ENCODE assay signal across 9 cellular contexts in genomic region chr1:11550664-11551283, GRCh38.
DNase-seq lines count a peak whose midpoint lies in the region; ATAC-seq lines count a peak whose summit lies in the region.
"Had no signal": no experiment of that assay in that cellular context is flagged by ENCODE, and none has a peak within 500 bp of the region (broad histone marks: within the 10 kb centered on the region; RNA-seq: fewer than 3 reads in every experiment).

No MANE protein-coding gene starts in this region.

- H3K9me3 Mint-ChIP-seq in activated CD8-positive, alpha-beta memory T cell treated with anti-CD3 and anti-CD28 coated beads, Interleukin-2, amount 10 ng/mL, durations not matched to agents 7 days and 5 days (ENCODE audit: low read depth): no peaks in the 10 kb centered on the region

- ATAC-seq in activated CD8-positive, alpha-beta memory T cell treated with anti-CD3 and anti-CD28 coated beads, Interleukin-2, amount 10 ng/mL, durations not matched to agents 7 days and 5 days: peak; percentile 42
- no peak for ATAC-seq in HG03354 (IDR thresholded peaks at IDR 0.05; ENCODE audit: poor library complexity, severe bottlenecking, unreplicated experiment)
- ATAC-seq in HG03520 (IDR thresholded peaks at IDR 0.05; ENCODE audit: unreplicated experiment): no peak

- H3K36me3 Mint-ChIP-seq in activated CD8-positive, alpha-beta memory T cell treated with anti-CD3 and anti-CD28 coated beads, Interleukin-2, amount 10 ng/mL, durations not matched to agents 7 days and 5 days: no peaks in the 10 kb centered on the region

- H3K27me3 Mint-ChIP-seq in activated CD8-positive, alpha-beta memory T cell treated with anti-CD3 and anti-CD28 coated beads, Interleukin-2, amount 10 ng/mL, durations not matched to agents 7 days and 5 days: peaks cover 23% of the 10 kb centered on the region

- no peak overlapping the region for H3K27ac Mint-ChIP-seq in activated CD8-positive, alpha-beta memory T cell treated with anti-CD3 and anti-CD28 coated beads, Interleukin-2, amount 10 ng/mL, durations not matched to agents 7 days and 5 days
- H3K27ac Mint-ChIP-seq: B cell had no signal

- CTCF ChIA-PET in activated CD8-positive, alpha-beta memory T cell treated with anti-CD3 and anti-CD28 coated beads, Interleukin-2, amount 10 ng/mL, durations not matched to agents 7 days and 5 days (lab: Charles Lee): no interaction called here

- H3K4me1 Mint-ChIP-seq in activated CD8-positive, alpha-beta memory T cell treated with anti-CD3 and anti-CD28 coated beads, Interleukin-2, amount 10 ng/mL, durations not matched to agents 7 days and 5 days: no peaks in the 10 kb centered on the region
- H3K4me1 Mint-ChIP-seq: B cell had no signal

- H3K4me3 Mint-ChIP-seq in activated CD8-positive, alpha-beta memory T cell treated with anti-CD3 and anti-CD28 coated beads, Interleukin-2, amount 10 ng/mL, durations not matched to agents 7 days and 5 days: no peak overlapping the region
- H3K4me3 Mint-ChIP-seq: B cell had no signal

- DNase-seq in activated CD8-positive, alpha-beta memory T cell treated with anti-CD3 and anti-CD28 coated beads, Interleukin-2, amount 10 ng/mL, durations not matched to agents 7 days and 5 days: peak; percentile 73
- no peak for DNase-seq in activated CD8-positive, alpha-beta memory T cell treated with anti-CD3 and anti-CD28 coated beads, Interleukin-2, amount 50 U/mL, for 4 hours
- DNase-seq in SW480 (ENCODE audit: low spot score): peak; percentile 62
- DNase-seq in fibroblast of gingiva (ENCODE audit: low read depth): peak; percentile 41
- DNase-seq in nucleus accumbens (lab: John Stamatoyannopoulos, UW): peak in 32 of 56 donors; percentile 0 to 67 (median 16)
- no peak for DNase-seq in NCI-H774 (lab: John Stamatoyannopoulos, UW)

Comparison
In these comparisons a context has a peak if more than half of its experiments do, and no peak if none do; other contexts are left out.
1. DNase-seq: peak in activated CD8-positive, alpha-beta memory T cell treated with anti-CD3 and anti-CD28 coated beads, Interleukin-2, amount 10 ng/mL, durations not matched to agents 7 days and 5 days (single experiment), SW480 (single experiment), fibroblast of gingiva (single experiment) and nucleus accumbens (32 of 56); none in activated CD8-positive, alpha-beta memory T cell treated with anti-CD3 and anti-CD28 coated beads, Interleukin-2, amount 50 U/mL, for 4 hours (single experiment) and NCI-H774 (single experiment).